1 cellular context compared by ENCODE assay signal in genomic region chr7:873367-874002, GRCh38.
TF ChIP-seq lines count a peak whose summit lies in the region.

No MANE protein-coding gene starts in this region.

TF ChIP-seq in HepG2, 621 proteins besides CTCF, POLR2A, EP300 and RAD21 (continued from another document):
- TF ChIP-seq DZIP1 (CRISPR knock-in tag; IDR thresholded peaks at IDR 0.05) (no peak), ZFP90 (CRISPR knock-in tag; IDR thresholded peaks at IDR 0.05; ENCODE audit: borderline replicate concordance) (peak; percentile 84; the same call in 1 of the 2 replicates), DMAP1 (CRISPR knock-in tag; IDR thresholded peaks at IDR 0.05) (peak; percentile 95), SALL2 (CRISPR knock-in tag; IDR thresholded peaks at IDR 0.05) (peak; percentile 92), ZNF256 (CRISPR knock-in tag; conservative IDR thresholded peaks at IDR 0.05) (0 out of 2 replicates have a peak, but pooled peaks have one; percentile 33), ZNF589 (CRISPR knock-in tag; conservative IDR thresholded peaks at IDR 0.05) (peak; percentile 66; the same call in 1 of the 2 replicates), STAT6 (CRISPR knock-in tag; IDR thresholded peaks at IDR 0.05; ENCODE audit: borderline replicate concordance) (no peak), ZNF580 (CRISPR knock-in tag; IDR thresholded peaks at IDR 0.05; ENCODE audit: borderline replicate concordance, low read depth) (peak; percentile 98), ZNF407 (CRISPR knock-in tag; IDR thresholded peaks at IDR 0.05; ENCODE audit: not compliant biosample characterization) (peak; percentile 57), SMAD1 (CRISPR knock-in tag; IDR thresholded peaks at IDR 0.05; ENCODE audit: borderline replicate concordance, low read depth) (no peak; the same call in 1 of the 2 replicates), SP4 (CRISPR knock-in tag; IDR thresholded peaks at IDR 0.05) (peak; percentile 23; the same call in 1 of the 2 replicates), SIX4 (CRISPR knock-in tag; IDR thresholded peaks at IDR 0.05) (peak; percentile 40; the same call in 1 of the 2 replicates), ZBTB1 (CRISPR knock-in tag; IDR thresholded peaks at IDR 0.05; ENCODE audit: borderline replicate concordance) (no peak), HDAC1 (CRISPR knock-in tag; IDR thresholded peaks at IDR 0.05) (peak; percentile 57; the same call in 1 of the 2 replicates), SRY (CRISPR knock-in tag; IDR thresholded peaks at IDR 0.05) (peak; percentile 94), KDM2A (CRISPR knock-in tag; IDR thresholded peaks at IDR 0.05; ENCODE audit: borderline replicate concordance, low read depth) (peak; percentile 90), HHEX (CRISPR knock-in tag; IDR thresholded peaks at IDR 0.05) (no peak), ZC3H4 (CRISPR knock-in tag; IDR thresholded peaks at IDR 0.05; ENCODE audit: borderline replicate concordance) (peak; percentile 56; the same call in 1 of the 2 replicates), ZNF512 (CRISPR knock-in tag; IDR thresholded peaks at IDR 0.05) (no peak), ZNF563 (CRISPR knock-in tag; IDR thresholded peaks at IDR 0.05) (peak; percentile 92; the same call in 1 of the 2 replicates), ARHGAP35 (CRISPR knock-in tag; IDR thresholded peaks at IDR 0.05; ENCODE audit: borderline replicate concordance) (no peak), ZSCAN12 (CRISPR knock-in tag; IDR thresholded peaks at IDR 0.05) (peak; percentile 99), NFE2L1 (CRISPR knock-in tag; IDR thresholded peaks at IDR 0.05; ENCODE audit: borderline replicate concordance) (no peak), SAP130 (CRISPR knock-in tag; IDR thresholded peaks at IDR 0.05; ENCODE audit: low read depth) (peak; percentile 95), ZNF629 (CRISPR knock-in tag; conservative IDR thresholded peaks at IDR 0.05) (peak; percentile 33), ZMYM3 (CRISPR knock-in tag; IDR thresholded peaks at IDR 0.05) (no peak), ZNF552 (CRISPR knock-in tag; IDR thresholded peaks at IDR 0.05; ENCODE audit: borderline replicate concordance) (no peak), SETDB1 (CRISPR knock-in tag; IDR thresholded peaks at IDR 0.05; ENCODE audit: borderline replicate concordance) (peak; percentile 90; the same call in 1 of the 2 replicates), E2F1 (CRISPR knock-in tag; IDR thresholded peaks at IDR 0.05) (no peak; the same call in 1 of the 2 replicates), BRCA1 (CRISPR knock-in tag; IDR thresholded peaks at IDR 0.05) (peak; percentile 95), KLF16 (CRISPR knock-in tag; IDR thresholded peaks at IDR 0.05) (peak in 1 of 2 experiments; percentile 96; a peak in 2 of 4 replicates), RCOR2 (CRISPR knock-in tag; IDR thresholded peaks at IDR 0.05) (no peak), ZNF644 (CRISPR knock-in tag; IDR thresholded peaks at IDR 0.05; ENCODE audit: low read depth) (no peak), NONO (IDR thresholded peaks at IDR 0.05) (no peak), NONO (CRISPR knock-in tag; conservative IDR thresholded peaks at IDR 0.05) (0 out of 2 replicates have a peak, but pooled peaks have one; percentile 42), TBX2 (CRISPR knock-in tag; IDR thresholded peaks at IDR 0.05; ENCODE audit: borderline replicate concordance) (peak; percentile 60; the same call in 1 of the 2 replicates), KLF12 (CRISPR knock-in tag; IDR thresholded peaks at IDR 0.05; ENCODE audit: borderline replicate concordance) (peak; percentile 91), SMARCC2 (IDR thresholded peaks at IDR 0.05) (no peak), MED13 (CRISPR knock-in tag; IDR thresholded peaks at IDR 0.05) (no peak), AKAP8 (CRISPR knock-in tag; IDR thresholded peaks at IDR 0.05) (no peak), ZNF597 (CRISPR knock-in tag; IDR thresholded peaks at IDR 0.05) (no peak)
